In genomic region chr1:37288900-37289299, GRCh38 we compare ENCODE assay signal across 11 cellular contexts.
DNase-seq lines count a peak whose midpoint lies in the region; ATAC-seq and TF ChIP-seq lines count a peak whose summit lies in the region.
"Had no signal": no experiment of that assay in that cellular context is flagged by ENCODE, and none has a peak within 500 bp of the region (broad histone marks: within the 10 kb centered on the region; RNA-seq: fewer than 3 reads in every experiment).

No MANE protein-coding gene starts in this region.

- no peak overlapping the region for H3K27ac Mint-ChIP-seq in WTC11
- no peak overlapping the region for H3K27ac Mint-ChIP-seq in Caco-2 (ENCODE audit: unreplicated experiment)

- POLR2A ChIA-PET in WTC11 (lab: Charles Lee), result no interaction called here
- POLR2A ChIA-PET in Caco-2 (lab: Charles Lee), result no interaction called here

- intact Hi-C loops in Caco-2 (cut with micrococcal nuclease; ENCODE audit: unreplicated experiment), result no loop called here

- H3K27me3 ChIP-seq in SJCRH30 (peaks cover 20% of the 10 kb centered on the region; the same call in 1 of the 2 replicates), Caco-2 (replicated peaks; ENCODE audit: control insufficient read depth, insufficient read depth, low read length) (no peaks in the 10 kb centered on the region)

- H3K36me3 Mint-ChIP-seq in WTC11 (no peaks in the 10 kb centered on the region), Caco-2 (ENCODE audit: insufficient read depth, unreplicated experiment) (no peaks in the 10 kb centered on the region)

- H3K9me3 Mint-ChIP-seq in WTC11 (peaks cover 15% of the 10 kb centered on the region), Caco-2 (ENCODE audit: unreplicated experiment) (no peaks in the 10 kb centered on the region)

- TF ChIP-seq CTCF in WTC11 (IDR thresholded peaks at IDR 0.05) (no peak), Caco-2 (IDR thresholded peaks at IDR 0.05; ENCODE audit: insufficient read depth in 1 of 2, low read depth in 1 of 2, low read length in 1 of 2, severe bottlenecking in 1 of 2, unreplicated experiment in 1 of 2) (no peak)

- DNase-seq in WTC11 (ENCODE audit: low spot score) (no peak), DMS53 (lab: John Stamatoyannopoulos, UW) (no peak), SJCRH30 (no peak), Caco-2 (no peak), NCI-H2081 (lab: John Stamatoyannopoulos, UW) (no peak)
- DNase-seq: NCI-H446 treated with DMSO at 0.1 percent for 48 hours, substantia nigra had no signal

- no TSS peak for BruUV-seq in Caco-2 (replicated peaks; lab: Mats Ljungman, UMichigan)

- H3K4me3 ChIP-seq in SJCRH30 (no peak overlapping the region), Caco-2 (ENCODE audit: low read depth, low read length) (no peak overlapping the region)
- H3K4me3 ChIP-seq: prostate gland had no signal

- no peak overlapping the region for H3K27ac ChIP-seq in SJCRH30
- H3K27ac ChIP-seq: prostate gland had no signal

- H3K4me1 ChIP-seq in SJCRH30 (no peaks in the 10 kb centered on the region), Caco-2 (no peaks in the 10 kb centered on the region)
- H3K4me1 ChIP-seq: prostate gland had no signal

- H3K4me1 Mint-ChIP-seq in WTC11 (peaks cover 13% of the 10 kb centered on the region), Caco-2 (ENCODE audit: low read depth, unreplicated experiment) (no peaks in the 10 kb centered on the region)

- H3K9me3 ChIP-seq in SJCRH30 (replicated peaks) (no peaks in the 10 kb centered on the region), Caco-2 (no peaks in the 10 kb centered on the region)
- H3K9me3 ChIP-seq: prostate gland had no signal

- CTCF ChIA-PET in WTC11 (lab: Charles Lee), result no interaction called here
- CTCF ChIA-PET in Caco-2 (lab: Charles Lee), result no interaction called here

- peaks cover 7% of the 10 kb centered on the region for H3K27me3 Mint-ChIP-seq in WTC11 (ENCODE audit: low read depth)
- peaks cover 7% of the 10 kb centered on the region for H3K27me3 Mint-ChIP-seq in Caco-2 (ENCODE audit: insufficient read depth, unreplicated experiment)

- ATAC-seq in GM18499 (IDR thresholded peaks at IDR 0.05; ENCODE audit: insufficient read depth, unreplicated experiment), result peak; percentile 88
- ATAC-seq in GM19468 (IDR thresholded peaks at IDR 0.05; ENCODE audit: extremely low read depth, unreplicated experiment), result peak; percentile 94
- ATAC-seq in HG03175 (IDR thresholded peaks at IDR 0.05; ENCODE audit: unreplicated experiment), result peak; percentile 97
- ATAC-seq in WTC11, result no peak

- H3K4me3 Mint-ChIP-seq in WTC11 (no peak overlapping the region), Caco-2 (ENCODE audit: unreplicated experiment) (no peak overlapping the region)

- H3K36me3 ChIP-seq in SJCRH30 (no peaks in the 10 kb centered on the region), Caco-2 (ENCODE audit: control insufficient read depth, insufficient read depth, low read length) (no peaks in the 10 kb centered on the region)
- H3K36me3 ChIP-seq: prostate gland had no signal

TF ChIP-seq in WTC11, 78 proteins besides CTCF, POLR2A, EP300 and RAD21:
- TF ChIP-seq USF2 (CRISPR knock-in tag; IDR thresholded peaks at IDR 0.05), result peak; percentile 76
- no peak for TF ChIP-seq GTF2I (CRISPR knock-in tag; conservative IDR thresholded peaks at IDR 0.05)
- TF ChIP-seq, protein P1, sequence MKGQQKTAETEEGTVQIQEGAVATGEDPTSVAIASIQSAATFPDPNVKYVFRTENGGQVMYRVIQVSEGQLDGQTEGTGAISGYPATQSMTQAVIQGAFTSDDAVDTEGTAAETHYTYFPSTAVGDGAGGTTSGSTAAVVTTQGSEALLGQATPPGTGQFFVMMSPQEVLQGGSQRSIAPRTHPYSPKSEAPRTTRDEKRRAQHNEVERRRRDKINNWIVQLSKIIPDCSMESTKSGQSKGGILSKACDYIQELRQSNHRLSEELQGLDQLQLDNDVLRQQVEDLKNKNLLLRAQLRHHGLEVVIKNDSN (CRISPR knock-in tag; IDR thresholded peaks at IDR 0.05), result 0 out of 2 replicates have a peak, but pooled peaks have one; percentile 34
- TF ChIP-seq HMGXB4 (CRISPR knock-in tag; IDR thresholded peaks at IDR 0.05), result no peak
- TF ChIP-seq RORB (CRISPR knock-in tag; IDR thresholded peaks at IDR 0.05), result no peak
- TF ChIP-seq, protein P2, sequence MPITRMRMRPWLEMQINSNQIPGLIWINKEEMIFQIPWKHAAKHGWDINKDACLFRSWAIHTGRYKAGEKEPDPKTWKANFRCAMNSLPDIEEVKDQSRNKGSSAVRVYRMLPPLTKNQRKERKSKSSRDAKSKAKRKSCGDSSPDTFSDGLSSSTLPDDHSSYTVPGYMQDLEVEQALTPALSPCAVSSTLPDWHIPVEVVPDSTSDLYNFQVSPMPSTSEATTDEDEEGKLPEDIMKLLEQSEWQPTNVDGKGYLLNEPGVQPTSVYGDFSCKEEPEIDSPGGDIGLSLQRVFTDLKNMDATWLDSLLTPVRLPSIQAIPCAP (CRISPR knock-in tag; IDR thresholded peaks at IDR 0.05), result no peak
